Comparison of ENCODE assay signal across 1 cellular context in the genomic region with DNA sequence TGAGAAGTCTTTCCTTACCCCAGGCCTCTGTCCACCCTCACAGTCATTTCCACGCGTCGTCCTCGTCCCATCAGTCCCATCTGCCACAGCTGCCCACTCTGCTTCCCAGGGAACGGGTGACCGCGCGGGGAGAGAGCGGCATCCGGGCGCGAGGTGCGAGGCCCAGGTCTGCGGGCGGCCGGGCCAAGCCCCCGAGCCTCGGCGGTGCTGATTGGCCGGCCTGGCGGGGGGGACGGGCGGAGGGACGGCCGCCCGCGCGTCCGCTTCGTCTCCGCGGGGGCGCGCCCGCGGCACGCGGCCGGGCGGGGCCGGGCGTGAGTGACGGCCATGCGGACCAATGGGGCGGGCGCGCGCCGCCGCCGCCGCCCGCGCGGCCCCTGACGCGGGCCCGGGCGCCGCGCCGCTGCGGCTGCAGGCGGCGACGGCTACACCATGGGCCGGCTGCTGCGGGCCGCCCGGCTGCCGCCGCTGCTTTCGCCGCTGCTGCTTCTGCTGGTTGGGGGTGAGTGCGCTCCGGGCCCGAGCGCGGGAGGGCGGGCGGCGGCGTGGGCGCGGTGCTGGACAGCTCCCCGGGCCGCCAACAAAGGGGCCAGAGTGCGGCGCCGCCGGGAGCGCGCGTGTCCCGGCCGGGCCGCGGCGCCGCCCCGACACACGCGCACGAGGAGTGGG.
A peak's percentile ranks its signal among the peaks of the same experiment; 100 is the strongest.
TF ChIP-seq lines count a peak whose summit lies in the region.

A gene with protein sequence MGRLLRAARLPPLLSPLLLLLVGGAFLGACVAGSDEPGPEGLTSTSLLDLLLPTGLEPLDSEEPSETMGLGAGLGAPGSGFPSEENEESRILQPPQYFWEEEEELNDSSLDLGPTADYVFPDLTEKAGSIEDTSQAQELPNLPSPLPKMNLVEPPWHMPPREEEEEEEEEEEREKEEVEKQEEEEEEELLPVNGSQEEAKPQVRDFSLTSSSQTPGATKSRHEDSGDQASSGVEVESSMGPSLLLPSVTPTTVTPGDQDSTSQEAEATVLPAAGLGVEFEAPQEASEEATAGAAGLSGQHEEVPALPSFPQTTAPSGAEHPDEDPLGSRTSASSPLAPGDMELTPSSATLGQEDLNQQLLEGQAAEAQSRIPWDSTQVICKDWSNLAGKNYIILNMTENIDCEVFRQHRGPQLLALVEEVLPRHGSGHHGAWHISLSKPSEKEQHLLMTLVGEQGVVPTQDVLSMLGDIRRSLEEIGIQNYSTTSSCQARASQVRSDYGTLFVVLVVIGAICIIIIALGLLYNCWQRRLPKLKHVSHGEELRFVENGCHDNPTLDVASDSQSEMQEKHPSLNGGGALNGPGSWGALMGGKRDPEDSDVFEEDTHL (plus strand): TSS at position 398 of the 669 bp plus-strand sequence. CDS start 35 bp downstream, at position 433.

TF ChIP-seq in HepG2, 621 proteins besides CTCF, POLR2A, EP300 and RAD21 (continued from another document and continues in another):
- TF ChIP-seq, protein P1, sequence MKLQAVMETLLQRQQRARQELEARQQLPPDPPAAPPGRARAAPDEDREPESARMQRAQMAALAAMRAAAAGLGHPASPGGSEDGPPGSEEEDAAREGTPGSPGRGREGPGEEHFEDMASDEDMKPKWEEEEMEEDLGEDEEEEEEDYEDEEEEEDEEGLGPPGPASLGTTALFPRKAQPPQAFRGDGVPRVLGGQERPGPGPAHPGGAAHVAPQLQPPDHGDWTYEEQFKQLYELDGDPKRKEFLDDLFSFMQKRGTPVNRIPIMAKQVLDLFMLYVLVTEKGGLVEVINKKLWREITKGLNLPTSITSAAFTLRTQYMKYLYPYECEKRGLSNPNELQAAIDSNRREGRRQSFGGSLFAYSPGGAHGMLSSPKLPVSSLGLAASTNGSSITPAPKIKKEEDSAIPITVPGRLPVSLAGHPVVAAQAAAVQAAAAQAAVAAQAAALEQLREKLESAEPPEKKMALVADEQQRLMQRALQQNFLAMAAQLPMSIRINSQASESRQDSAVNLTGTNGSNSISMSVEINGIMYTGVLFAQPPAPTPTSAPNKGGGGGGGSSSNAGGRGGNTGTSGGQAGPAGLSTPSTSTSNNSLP (IDR thresholded peaks at IDR 0.05; ENCODE audit: low read depth, low read length): no peak
- TF ChIP-seq RBAK (CRISPR knock-in tag; IDR thresholded peaks at IDR 0.05) (no peak), RCOR2 (CRISPR knock-in tag; IDR thresholded peaks at IDR 0.05) (no peak), CAMTA2 (CRISPR knock-in tag; IDR thresholded peaks at IDR 0.05; ENCODE audit: borderline replicate concordance) (no peak), MIER3 (CRISPR knock-in tag; IDR thresholded peaks at IDR 0.05; ENCODE audit: borderline replicate concordance) (no peak), NBN (conservative IDR thresholded peaks at IDR 0.05) (no peak), ZNF749 (CRISPR knock-in tag; IDR thresholded peaks at IDR 0.05; ENCODE audit: borderline replicate concordance) (peak; percentile 60; the same call in 1 of the 2 replicates), ZNF331 (CRISPR knock-in tag; IDR thresholded peaks at IDR 0.05) (peak; percentile 39; the same call in 1 of the 2 replicates), ZNF30 (CRISPR knock-in tag; IDR thresholded peaks at IDR 0.05) (peak; percentile 38; the same call in 1 of the 2 replicates), MBD4 (IDR thresholded peaks at IDR 0.05; ENCODE audit: borderline replicate concordance, low read length) (no peak), DNMT3B (CRISPR knock-in tag; conservative IDR thresholded peaks at IDR 0.05) (peak; percentile 83; the same call in 1 of the 2 replicates), ZNF24 (IDR thresholded peaks at IDR 0.05) (no peak), ZFP90 (CRISPR knock-in tag; IDR thresholded peaks at IDR 0.05; ENCODE audit: borderline replicate concordance) (0 out of 2 replicates have a peak, but pooled peaks have one; percentile 43), ZKSCAN1 (IDR thresholded peaks at IDR 0.05; ENCODE audit: low read length) (no peak), AGO2 (optimal IDR thresholded peaks at IDR 0.05; ENCODE audit: low read depth, low read length) (no peak), ZFP1 (CRISPR knock-in tag; IDR thresholded peaks at IDR 0.05) (no peak), IRX3 (CRISPR knock-in tag; IDR thresholded peaks at IDR 0.05; ENCODE audit: borderline replicate concordance, low read depth) (peak; percentile 77; the same call in 1 of the 2 replicates), ZNF792 (CRISPR knock-in tag; IDR thresholded peaks at IDR 0.05) (no peak), ZNF839 (CRISPR knock-in tag; IDR thresholded peaks at IDR 0.05; ENCODE audit: borderline replicate concordance) (no peak), PAWR (CRISPR knock-in tag; IDR thresholded peaks at IDR 0.05; ENCODE audit: borderline replicate concordance) (no peak), ASH2L (IDR thresholded peaks at IDR 0.05; ENCODE audit: insufficient read length, low read depth, low read length) (no peak), MAZ (IDR thresholded peaks at IDR 0.05; ENCODE audit: borderline replicate concordance, low read depth, low read length) (no peak), MAZ (CRISPR knock-in tag; IDR thresholded peaks at IDR 0.05; ENCODE audit: low read depth) (peak; percentile 71; the same call in 1 of the 2 replicates), ZNF891 (CRISPR knock-in tag; IDR thresholded peaks at IDR 0.05) (no peak; the same call in 1 of the 2 replicates), JARID2 (CRISPR knock-in tag; IDR thresholded peaks at IDR 0.05; ENCODE audit: insufficient replicate concordance) (no peak)
- TF ChIP-seq, protein P2, sequence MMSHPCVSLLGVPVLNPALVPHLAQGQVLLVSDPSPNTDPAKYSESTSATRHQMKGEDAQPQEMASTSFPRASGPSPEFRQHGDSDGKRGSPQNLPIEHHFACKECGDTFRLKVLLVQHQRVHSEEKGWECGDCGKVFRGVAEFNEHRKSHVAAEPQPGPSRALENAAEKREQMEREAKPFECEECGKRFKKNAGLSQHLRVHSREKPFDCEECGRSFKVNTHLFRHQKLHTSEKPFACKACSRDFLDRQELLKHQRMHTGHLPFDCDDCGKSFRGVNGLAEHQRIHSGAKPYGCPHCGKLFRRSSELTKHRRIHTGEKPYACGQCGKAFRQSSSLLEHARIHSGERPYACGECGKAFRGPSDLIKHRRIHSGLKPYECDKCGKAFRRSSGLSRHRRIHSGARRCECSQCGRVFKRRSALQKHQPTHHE (CRISPR knock-in tag; IDR thresholded peaks at IDR 0.05; ENCODE audit: borderline replicate concordance): 0 out of 2 replicates have a peak, but pooled peaks have one; percentile 38
- TF ChIP-seq, protein P3, sequence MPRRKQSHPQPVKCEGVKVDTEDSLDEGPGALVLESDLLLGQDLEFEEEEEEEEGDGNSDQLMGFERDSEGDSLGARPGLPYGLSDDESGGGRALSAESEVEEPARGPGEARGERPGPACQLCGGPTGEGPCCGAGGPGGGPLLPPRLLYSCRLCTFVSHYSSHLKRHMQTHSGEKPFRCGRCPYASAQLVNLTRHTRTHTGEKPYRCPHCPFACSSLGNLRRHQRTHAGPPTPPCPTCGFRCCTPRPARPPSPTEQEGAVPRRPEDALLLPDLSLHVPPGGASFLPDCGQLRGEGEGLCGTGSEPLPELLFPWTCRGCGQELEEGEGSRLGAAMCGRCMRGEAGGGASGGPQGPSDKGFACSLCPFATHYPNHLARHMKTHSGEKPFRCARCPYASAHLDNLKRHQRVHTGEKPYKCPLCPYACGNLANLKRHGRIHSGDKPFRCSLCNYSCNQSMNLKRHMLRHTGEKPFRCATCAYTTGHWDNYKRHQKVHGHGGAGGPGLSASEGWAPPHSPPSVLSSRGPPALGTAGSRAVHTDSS (CRISPR knock-in tag; conservative IDR thresholded peaks at IDR 0.05): no peak
- TF ChIP-seq, protein P4, sequence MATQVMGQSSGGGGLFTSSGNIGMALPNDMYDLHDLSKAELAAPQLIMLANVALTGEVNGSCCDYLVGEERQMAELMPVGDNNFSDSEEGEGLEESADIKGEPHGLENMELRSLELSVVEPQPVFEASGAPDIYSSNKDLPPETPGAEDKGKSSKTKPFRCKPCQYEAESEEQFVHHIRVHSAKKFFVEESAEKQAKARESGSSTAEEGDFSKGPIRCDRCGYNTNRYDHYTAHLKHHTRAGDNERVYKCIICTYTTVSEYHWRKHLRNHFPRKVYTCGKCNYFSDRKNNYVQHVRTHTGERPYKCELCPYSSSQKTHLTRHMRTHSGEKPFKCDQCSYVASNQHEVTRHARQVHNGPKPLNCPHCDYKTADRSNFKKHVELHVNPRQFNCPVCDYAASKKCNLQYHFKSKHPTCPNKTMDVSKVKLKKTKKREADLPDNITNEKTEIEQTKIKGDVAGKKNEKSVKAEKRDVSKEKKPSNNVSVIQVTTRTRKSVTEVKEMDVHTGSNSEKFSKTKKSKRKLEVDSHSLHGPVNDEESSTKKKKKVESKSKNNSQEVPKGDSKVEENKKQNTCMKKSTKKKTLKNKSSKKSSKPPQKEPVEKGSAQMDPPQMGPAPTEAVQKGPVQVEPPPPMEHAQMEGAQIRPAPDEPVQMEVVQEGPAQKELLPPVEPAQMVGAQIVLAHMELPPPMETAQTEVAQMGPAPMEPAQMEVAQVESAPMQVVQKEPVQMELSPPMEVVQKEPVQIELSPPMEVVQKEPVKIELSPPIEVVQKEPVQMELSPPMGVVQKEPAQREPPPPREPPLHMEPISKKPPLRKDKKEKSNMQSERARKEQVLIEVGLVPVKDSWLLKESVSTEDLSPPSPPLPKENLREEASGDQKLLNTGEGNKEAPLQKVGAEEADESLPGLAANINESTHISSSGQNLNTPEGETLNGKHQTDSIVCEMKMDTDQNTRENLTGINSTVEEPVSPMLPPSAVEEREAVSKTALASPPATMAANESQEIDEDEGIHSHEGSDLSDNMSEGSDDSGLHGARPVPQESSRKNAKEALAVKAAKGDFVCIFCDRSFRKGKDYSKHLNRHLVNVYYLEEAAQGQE (IDR thresholded peaks at IDR 0.05; ENCODE audit: borderline replicate concordance in 1 of 2, low read depth in 1 of 2, low read length in 2 of 2): peak; percentile 83 to 89
- TF ChIP-seq, protein P5, sequence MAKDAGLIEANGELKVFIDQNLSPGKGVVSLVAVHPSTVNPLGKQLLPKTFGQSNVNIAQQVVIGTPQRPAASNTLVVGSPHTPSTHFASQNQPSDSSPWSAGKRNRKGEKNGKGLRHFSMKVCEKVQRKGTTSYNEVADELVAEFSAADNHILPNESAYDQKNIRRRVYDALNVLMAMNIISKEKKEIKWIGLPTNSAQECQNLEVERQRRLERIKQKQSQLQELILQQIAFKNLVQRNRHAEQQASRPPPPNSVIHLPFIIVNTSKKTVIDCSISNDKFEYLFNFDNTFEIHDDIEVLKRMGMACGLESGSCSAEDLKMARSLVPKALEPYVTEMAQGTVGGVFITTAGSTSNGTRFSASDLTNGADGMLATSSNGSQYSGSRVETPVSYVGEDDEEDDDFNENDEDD (CRISPR knock-in tag; IDR thresholded peaks at IDR 0.05; ENCODE audit: borderline replicate concordance): peak; percentile 99
- TF ChIP-seq, protein P6, sequence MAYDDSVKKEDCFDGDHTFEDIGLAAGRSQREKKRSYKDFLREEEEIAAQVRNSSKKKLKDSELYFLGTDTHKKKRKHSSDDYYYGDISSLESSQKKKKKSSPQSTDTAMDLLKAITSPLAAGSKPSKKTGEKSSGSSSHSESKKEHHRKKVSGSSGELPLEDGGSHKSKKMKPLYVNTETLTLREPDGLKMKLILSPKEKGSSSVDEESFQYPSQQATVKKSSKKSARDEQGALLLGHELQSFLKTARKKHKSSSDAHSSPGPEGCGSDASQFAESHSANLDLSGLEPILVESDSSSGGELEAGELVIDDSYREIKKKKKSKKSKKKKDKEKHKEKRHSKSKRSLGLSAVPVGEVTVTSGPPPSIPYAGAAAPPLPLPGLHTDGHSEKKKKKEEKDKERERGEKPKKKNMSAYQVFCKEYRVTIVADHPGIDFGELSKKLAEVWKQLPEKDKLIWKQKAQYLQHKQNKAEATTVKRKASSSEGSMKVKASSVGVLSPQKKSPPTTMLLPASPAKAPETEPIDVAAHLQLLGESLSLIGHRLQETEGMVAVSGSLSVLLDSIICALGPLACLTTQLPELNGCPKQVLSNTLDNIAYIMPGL (CRISPR knock-in tag; IDR thresholded peaks at IDR 0.05; ENCODE audit: borderline replicate concordance in 1 of 2, low read depth in 1 of 2): no peak; a peak in 1 of 4 replicates
- TF ChIP-seq, protein P7, sequence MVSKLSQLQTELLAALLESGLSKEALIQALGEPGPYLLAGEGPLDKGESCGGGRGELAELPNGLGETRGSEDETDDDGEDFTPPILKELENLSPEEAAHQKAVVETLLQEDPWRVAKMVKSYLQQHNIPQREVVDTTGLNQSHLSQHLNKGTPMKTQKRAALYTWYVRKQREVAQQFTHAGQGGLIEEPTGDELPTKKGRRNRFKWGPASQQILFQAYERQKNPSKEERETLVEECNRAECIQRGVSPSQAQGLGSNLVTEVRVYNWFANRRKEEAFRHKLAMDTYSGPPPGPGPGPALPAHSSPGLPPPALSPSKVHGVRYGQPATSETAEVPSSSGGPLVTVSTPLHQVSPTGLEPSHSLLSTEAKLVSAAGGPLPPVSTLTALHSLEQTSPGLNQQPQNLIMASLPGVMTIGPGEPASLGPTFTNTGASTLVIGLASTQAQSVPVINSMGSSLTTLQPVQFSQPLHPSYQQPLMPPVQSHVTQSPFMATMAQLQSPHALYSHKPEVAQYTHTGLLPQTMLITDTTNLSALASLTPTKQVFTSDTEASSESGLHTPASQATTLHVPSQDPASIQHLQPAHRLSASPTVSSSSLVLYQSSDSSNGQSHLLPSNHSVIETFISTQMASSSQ (IDR thresholded peaks at IDR 0.05; ENCODE audit: low read depth): no peak
- TF ChIP-seq, protein P7 (CRISPR knock-in tag; IDR thresholded peaks at IDR 0.05; ENCODE audit: borderline replicate concordance): peak; percentile 25; the same call in 1 of the 2 replicates
- TF ChIP-seq, protein P8, sequence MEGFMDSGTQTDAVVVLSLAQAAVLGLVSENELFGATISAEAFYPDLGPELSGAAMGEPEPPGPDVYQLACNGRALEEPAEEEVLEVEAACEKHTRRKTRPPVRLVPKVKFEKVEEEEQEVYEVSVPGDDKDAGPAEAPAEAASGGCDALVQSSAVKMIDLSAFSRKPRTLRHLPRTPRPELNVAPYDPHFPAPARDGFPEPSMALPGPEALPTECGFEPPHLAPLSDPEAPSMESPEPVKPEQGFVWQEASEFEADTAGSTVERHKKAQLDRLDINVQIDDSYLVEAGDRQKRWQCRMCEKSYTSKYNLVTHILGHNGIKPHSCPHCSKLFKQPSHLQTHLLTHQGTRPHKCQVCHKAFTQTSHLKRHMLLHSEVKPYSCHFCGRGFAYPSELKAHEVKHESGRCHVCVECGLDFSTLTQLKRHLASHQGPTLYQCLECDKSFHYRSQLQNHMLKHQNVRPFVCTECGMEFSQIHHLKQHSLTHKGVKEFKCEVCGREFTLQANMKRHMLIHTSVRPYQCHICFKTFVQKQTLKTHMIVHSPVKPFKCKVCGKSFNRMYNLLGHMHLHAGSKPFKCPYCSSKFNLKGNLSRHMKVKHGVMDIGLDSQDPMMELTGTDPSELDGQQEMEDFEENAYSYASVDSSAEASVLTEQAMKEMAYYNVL (CRISPR knock-in tag; IDR thresholded peaks at IDR 0.05; ENCODE audit: borderline replicate concordance): 0 out of 2 replicates have a peak, but pooled peaks have one; percentile 32
